Comparison of ENCODE assay signal across 25 cellular contexts in genomic region chr7:105688617-105689016, GRCh38.
DNase-seq lines count a peak whose midpoint lies in the region; ATAC-seq and TF ChIP-seq lines count a peak whose summit lies in the region.
"Had no signal": no experiment of that assay in that cellular context is flagged by ENCODE, and none has a peak within 500 bp of the region (broad histone marks: within the 10 kb centered on the region; RNA-seq: fewer than 3 reads in every experiment).

No MANE protein-coding gene starts in this region.

- H3K9me3 Mint-ChIP-seq in activated CD8-positive, alpha-beta T cell treated with anti-CD3 and anti-CD28 coated beads for 36 hours = no peaks in the 10 kb centered on the region
- no peaks in the 10 kb centered on the region for H3K9me3 Mint-ChIP-seq in activated CD8-positive, alpha-beta T cell treated with anti-CD3 and anti-CD28 coated beads, Interleukin-2, amount 10 ng/mL, durations not matched to agents 7 days and 5 days (ENCODE audit: insufficient read depth)
- H3K9me3 Mint-ChIP-seq in activated naive CD8-positive, alpha-beta T cell treated with anti-CD3 and anti-CD28 coated beads, Interleukin-2, amount 50 U/mL, for 24 hours = no peaks in the 10 kb centered on the region
- H3K9me3 Mint-ChIP-seq: activated CD4-positive, alpha-beta memory T cell treated with anti-CD3 and anti-CD28 coated beads for 36 hours; activated naive CD8-positive, alpha-beta T cell treated with anti-CD3 and anti-CD28 coated beads for 36 hours; immature natural killer cell; type B pancreatic cell had no signal

- H3K27ac ChIP-seq in mesenchymal stem cell (ENCODE audit: low read length, poor library complexity, severe bottlenecking) (no peak overlapping the region), stomach (peak overlapping the region in 3 of 5 donors; percentile 83 to 92 (median 87))
- H3K27ac ChIP-seq: A549 had no signal

- TF ChIP-seq POLR2A in stomach (IDR thresholded peaks at IDR 0.05) = no peak

- WGBS in mesenchymal stem cell = 76% methylated on average over 5 of the region's 5 CpGs
- WGBS in stomach, 5 donors = 67 to 82% (median 78%) methylated on average over 5 of the region's 5 CpGs

- no peaks in the 10 kb centered on the region for H3K27me3 ChIP-seq in mesenchymal stem cell (ENCODE audit: control insufficient read depth in 1 of 2, insufficient read depth in 1 of 2, low read length in 2 of 2)
- H3K27me3 ChIP-seq in stomach = no peaks in the 10 kb centered on the region
- H3K27me3 ChIP-seq: BE2C, esophagus squamous epithelium had no signal

- H2AFZ ChIP-seq in mesenchymal stem cell (ENCODE audit: low read depth, low read length) = no peak overlapping the region

- H3K36me3 ChIP-seq in mesenchymal stem cell (ENCODE audit: control insufficient read depth in 1 of 2, insufficient read depth in 2 of 2, low read depth in 1 of 2, low read length in 2 of 2) (no peaks in the 10 kb centered on the region), stomach (no peaks in the 10 kb centered on the region)
- H3K36me3 ChIP-seq: BE2C, esophagus squamous epithelium had no signal

- no peak for ATAC-seq in activated CD8-positive, alpha-beta T cell treated with anti-CD3 and anti-CD28 coated beads for 36 hours
- no peak for ATAC-seq in activated CD8-positive, alpha-beta T cell treated with anti-CD3 and anti-CD28 coated beads, Interleukin-2, amount 10 ng/mL, durations not matched to agents 7 days and 5 days
- ATAC-seq in T-helper 17 cell (no peak), GM21723 (IDR thresholded peaks at IDR 0.05; ENCODE audit: unreplicated experiment) (no peak), GM21360 (IDR thresholded peaks at IDR 0.05; ENCODE audit: unreplicated experiment) (no peak)
- ATAC-seq in activated naive CD8-positive, alpha-beta T cell treated with anti-CD3 and anti-CD28 coated beads, Interleukin-2, amount 50 U/mL, for 24 hours = no peak
- ATAC-seq: activated CD4-positive, CD25-positive, alpha-beta regulatory T cell treated with anti-CD3 and anti-CD28 coated beads, Interleukin-2, amount 50 U/mL, for 24 hours; GM12878 had no signal

- H3K9ac ChIP-seq in mesenchymal stem cell (ENCODE audit: low read length) = no peak overlapping the region

- peaks cover 35% of the 10 kb centered on the region for H3K4me1 Mint-ChIP-seq in activated CD8-positive, alpha-beta T cell treated with anti-CD3 and anti-CD28 coated beads for 36 hours (ENCODE audit: low read depth)
- H3K4me1 Mint-ChIP-seq in activated CD8-positive, alpha-beta T cell treated with anti-CD3 and anti-CD28 coated beads, Interleukin-2, amount 10 ng/mL, durations not matched to agents 7 days and 5 days (ENCODE audit: low read depth) = peaks cover 30% of the 10 kb centered on the region
- peaks cover 50% of the 10 kb centered on the region for H3K4me1 Mint-ChIP-seq in T-helper 17 cell
- H3K4me1 Mint-ChIP-seq in activated naive CD8-positive, alpha-beta T cell treated with anti-CD3 and anti-CD28 coated beads, Interleukin-2, amount 50 U/mL, for 24 hours = peaks cover 45% of the 10 kb centered on the region

- H3K4me3 Mint-ChIP-seq in activated CD8-positive, alpha-beta T cell treated with anti-CD3 and anti-CD28 coated beads for 36 hours = no peak overlapping the region
- no peak overlapping the region for H3K4me3 Mint-ChIP-seq in activated CD8-positive, alpha-beta T cell treated with anti-CD3 and anti-CD28 coated beads, Interleukin-2, amount 10 ng/mL, durations not matched to agents 7 days and 5 days
- H3K4me3 Mint-ChIP-seq in T-helper 17 cell = no peak overlapping the region
- H3K4me3 Mint-ChIP-seq in activated naive CD8-positive, alpha-beta T cell treated with anti-CD3 and anti-CD28 coated beads, Interleukin-2, amount 50 U/mL, for 24 hours = no peak overlapping the region
- H3K4me3 Mint-ChIP-seq: activated CD4-positive, alpha-beta memory T cell treated with anti-CD3 and anti-CD28 coated beads for 36 hours; activated naive CD8-positive, alpha-beta T cell treated with anti-CD3 and anti-CD28 coated beads for 36 hours; immature natural killer cell; type B pancreatic cell had no signal

- H3K4ac ChIP-seq in mesenchymal stem cell (ENCODE audit: low read depth in 1 of 2, low read length in 2 of 2) = no peak overlapping the region

- H3K79me1 ChIP-seq in mesenchymal stem cell (replicated peaks; ENCODE audit: low read length, poor library complexity, severe bottlenecking) = peaks cover 11% of the 10 kb centered on the region

- no peak overlapping the region for H4K91ac ChIP-seq in mesenchymal stem cell (ENCODE audit: low read length)

- no peak for TF ChIP-seq CTCF in activated CD8-positive, alpha-beta T cell treated with anti-CD3 and anti-CD28 coated beads for 36 hours (IDR thresholded peaks at IDR 0.05)
- TF ChIP-seq CTCF in stomach (IDR thresholded peaks at IDR 0.05) = no peak

- H3K4me2 ChIP-seq in mesenchymal stem cell (ENCODE audit: low read length, poor library complexity, severe bottlenecking) = no peak overlapping the region
- H3K4me2 ChIP-seq: A549 had no signal

- POLR2A ChIA-PET in activated CD8-positive, alpha-beta T cell treated with anti-CD3 and anti-CD28 coated beads for 36 hours (lab: Charles Lee) = interaction anchor here (1.2 to 2.0 kb wide), 3 partner anchors 10 to 14 kb away, joined by 3 to 7 read pairs (median 3); no protein-coding TSS in a partner anchor
- POLR2A ChIA-PET in activated CD8-positive, alpha-beta T cell treated with anti-CD3 and anti-CD28 coated beads, Interleukin-2, amount 10 ng/mL, durations not matched to agents 7 days and 5 days (lab: Charles Lee) = interaction anchor here (0.6 to 1.1 kb wide), 2 partner anchors 63 to 121 kb away, joined by 3 read pairs; no protein-coding TSS in a partner anchor

- H2BK12ac ChIP-seq in mesenchymal stem cell (ENCODE audit: low read length in 2 of 2) = peak overlapping the region in 1 of 2 experiments; percentile 22

- TF ChIP-seq EP300 in stomach (IDR thresholded peaks at IDR 0.05) = no peak

- H2BK120ac ChIP-seq in mesenchymal stem cell (ENCODE audit: low read depth, low read length) = no peak overlapping the region

- H3K4me1 ChIP-seq in mesenchymal stem cell (ENCODE audit: control insufficient read depth, insufficient read depth, low read depth, low read length) (peaks cover 10% of the 10 kb centered on the region), stomach (peaks cover 16 to 41% (median 35%) of the 10 kb centered on the region in 4 donors)
- H3K4me1 ChIP-seq: Caco-2 had no signal

- peak overlapping the region in 1 of 2 experiments; percentile 0 for H3K18ac ChIP-seq in mesenchymal stem cell (ENCODE audit: low read depth in 1 of 2, low read length in 2 of 2)

- intact Hi-C loops in activated CD8-positive, alpha-beta T cell treated with anti-CD3 and anti-CD28 coated beads for 36 hours (cut with micrococcal nuclease) = no loop called here
- intact Hi-C loops in stomach (cut with DNase I; ENCODE audit: low total_unique reads) = no loop called here

- H3K4me3 ChIP-seq in mesenchymal stem cell (ENCODE audit: insufficient read depth in 1 of 2, low read depth in 1 of 2, low read length in 2 of 2) (no peak overlapping the region), stomach (no peak overlapping the region)
- H3K4me3 ChIP-seq: A549, esophagus squamous epithelium, GM12878, skin epidermis had no signal

- DNase-seq in activated CD8-positive, alpha-beta T cell treated with anti-CD3 and anti-CD28 coated beads for 36 hours = no peak
- no peak for DNase-seq in activated CD8-positive, alpha-beta T cell treated with anti-CD3 and anti-CD28 coated beads, Interleukin-2, amount 10 ng/mL, durations not matched to agents 7 days and 5 days
- no peak for DNase-seq in T-helper 17 cell
- DNase-seq in mesenchymal stem cell = no peak
- no peak for DNase-seq in stomach
- no peak for DNase-seq in activated naive CD8-positive, alpha-beta T cell treated with anti-CD3 and anti-CD28 coated beads, Interleukin-2, amount 50 U/mL, for 24 hours
- DNase-seq: activated CD4-positive, alpha-beta memory T cell treated with anti-CD3 and anti-CD28 coated beads for 36 hours; activated naive CD8-positive, alpha-beta T cell treated with anti-CD3 and anti-CD28 coated beads for 36 hours; caudate nucleus; esophagus squamous epithelium; foreskin melanocyte; GOT3; immature natural killer cell; NCI-H1930; NCI-H524 treated with DMSO at 0.1 percent for 48 hours; SIG-M5 had no signal

- no peak overlapping the region for H3K14ac ChIP-seq in mesenchymal stem cell (ENCODE audit: low read length in 2 of 2)

- no peaks in the 10 kb centered on the region for H3K27me3 Mint-ChIP-seq in activated CD8-positive, alpha-beta T cell treated with anti-CD3 and anti-CD28 coated beads for 36 hours
- H3K27me3 Mint-ChIP-seq in activated CD8-positive, alpha-beta T cell treated with anti-CD3 and anti-CD28 coated beads, Interleukin-2, amount 10 ng/mL, durations not matched to agents 7 days and 5 days (ENCODE audit: low read depth) = peaks cover 3% of the 10 kb centered on the region
- H3K27me3 Mint-ChIP-seq in T-helper 17 cell = no peaks in the 10 kb centered on the region
- H3K27me3 Mint-ChIP-seq in activated naive CD8-positive, alpha-beta T cell treated with anti-CD3 and anti-CD28 coated beads, Interleukin-2, amount 50 U/mL, for 24 hours = no peaks in the 10 kb centered on the region
- H3K27me3 Mint-ChIP-seq: activated CD4-positive, alpha-beta memory T cell treated with anti-CD3 and anti-CD28 coated beads for 36 hours; activated naive CD8-positive, alpha-beta T cell treated with anti-CD3 and anti-CD28 coated beads for 36 hours had no signal

- peak overlapping the region; percentile 4 for H3K27ac Mint-ChIP-seq in activated CD8-positive, alpha-beta T cell treated with anti-CD3 and anti-CD28 coated beads for 36 hours
- H3K27ac Mint-ChIP-seq in activated CD8-positive, alpha-beta T cell treated with anti-CD3 and anti-CD28 coated beads, Interleukin-2, amount 10 ng/mL, durations not matched to agents 7 days and 5 days = no peak overlapping the region
- H3K27ac Mint-ChIP-seq in T-helper 17 cell = peak overlapping the region; percentile 100
- H3K27ac Mint-ChIP-seq in activated naive CD8-positive, alpha-beta T cell treated with anti-CD3 and anti-CD28 coated beads, Interleukin-2, amount 50 U/mL, for 24 hours = no peak overlapping the region
- H3K27ac Mint-ChIP-seq: activated CD4-positive, alpha-beta memory T cell treated with anti-CD3 and anti-CD28 coated beads for 36 hours; activated naive CD8-positive, alpha-beta T cell treated with anti-CD3 and anti-CD28 coated beads for 36 hours; type B pancreatic cell had no signal

- peak overlapping the region; percentile 41 for H2BK15ac ChIP-seq in mesenchymal stem cell (ENCODE audit: low read depth, poor library complexity, severe bottlenecking)

- CTCF ChIA-PET in activated CD8-positive, alpha-beta T cell treated with anti-CD3 and anti-CD28 coated beads for 36 hours (lab: Charles Lee) = interaction anchor here (0.9 to 2.6 kb wide), 10 partner anchors 8 to 355 kb away, joined by 3 to 11 read pairs (median 4); no protein-coding TSS in a partner anchor
- CTCF ChIA-PET in activated CD8-positive, alpha-beta T cell treated with anti-CD3 and anti-CD28 coated beads, Interleukin-2, amount 10 ng/mL, durations not matched to agents 7 days and 5 days (lab: Charles Lee) = interaction anchor here (0.7 to 3.3 kb wide), 10 partner anchors 11 to 353 kb away, joined by 3 to 12 read pairs (median 3); no protein-coding TSS in a partner anchor

- no peaks in the 10 kb centered on the region for H3K36me3 Mint-ChIP-seq in activated CD8-positive, alpha-beta T cell treated with anti-CD3 and anti-CD28 coated beads for 36 hours (ENCODE audit: low read depth)
- no peaks in the 10 kb centered on the region for H3K36me3 Mint-ChIP-seq in activated CD8-positive, alpha-beta T cell treated with anti-CD3 and anti-CD28 coated beads, Interleukin-2, amount 10 ng/mL, durations not matched to agents 7 days and 5 days (ENCODE audit: low read depth)
- peaks cover 7% of the 10 kb centered on the region for H3K36me3 Mint-ChIP-seq in T-helper 17 cell (ENCODE audit: low read depth)
- no peaks in the 10 kb centered on the region for H3K36me3 Mint-ChIP-seq in activated naive CD8-positive, alpha-beta T cell treated with anti-CD3 and anti-CD28 coated beads, Interleukin-2, amount 50 U/mL, for 24 hours (ENCODE audit: low read depth)
- H3K36me3 Mint-ChIP-seq: activated CD4-positive, alpha-beta memory T cell treated with anti-CD3 and anti-CD28 coated beads for 36 hours; activated naive CD8-positive, alpha-beta T cell treated with anti-CD3 and anti-CD28 coated beads for 36 hours had no signal

- H3K9me3 ChIP-seq in T-helper 17 cell (ENCODE audit: control insufficient read depth, low read length, poor library complexity, severe bottlenecking) = no peaks in the 10 kb centered on the region
- H3K9me3 ChIP-seq in mesenchymal stem cell (ENCODE audit: control insufficient read depth, low read length) = no peaks in the 10 kb centered on the region
- no peaks in the 10 kb centered on the region for H3K9me3 ChIP-seq in stomach
- H3K9me3 ChIP-seq: A549, BE2C, Caco-2, esophagus squamous epithelium had no signal

- H2AK5ac ChIP-seq in mesenchymal stem cell (ENCODE audit: low read length, severe bottlenecking) = no peak overlapping the region

- H2BK5ac ChIP-seq in mesenchymal stem cell (ENCODE audit: low read depth, low read length, poor library complexity, severe bottlenecking) = no peak overlapping the region

- H3K23ac ChIP-seq in mesenchymal stem cell (ENCODE audit: low read length in 2 of 2) = no peak overlapping the region

- no peak overlapping the region for H4K8ac ChIP-seq in mesenchymal stem cell (ENCODE audit: low read length)

Comparison
In these comparisons a context has a peak if more than half of its experiments do, and no peak if none do; other contexts are left out.
1. H3K27ac Mint-ChIP-seq: peak in activated CD8-positive, alpha-beta T cell treated with anti-CD3 and anti-CD28 coated beads for 36 hours (single experiment) and T-helper 17 cell (single experiment); none in activated CD8-positive, alpha-beta T cell treated with anti-CD3 and anti-CD28 coated beads, Interleukin-2, amount 10 ng/mL, durations not matched to agents 7 days and 5 days (single experiment) and activated naive CD8-positive, alpha-beta T cell treated with anti-CD3 and anti-CD28 coated beads, Interleukin-2, amount 50 U/mL, for 24 hours (single experiment).